12 cellular contexts compared by ENCODE assay signal in the genomic region with DNA sequence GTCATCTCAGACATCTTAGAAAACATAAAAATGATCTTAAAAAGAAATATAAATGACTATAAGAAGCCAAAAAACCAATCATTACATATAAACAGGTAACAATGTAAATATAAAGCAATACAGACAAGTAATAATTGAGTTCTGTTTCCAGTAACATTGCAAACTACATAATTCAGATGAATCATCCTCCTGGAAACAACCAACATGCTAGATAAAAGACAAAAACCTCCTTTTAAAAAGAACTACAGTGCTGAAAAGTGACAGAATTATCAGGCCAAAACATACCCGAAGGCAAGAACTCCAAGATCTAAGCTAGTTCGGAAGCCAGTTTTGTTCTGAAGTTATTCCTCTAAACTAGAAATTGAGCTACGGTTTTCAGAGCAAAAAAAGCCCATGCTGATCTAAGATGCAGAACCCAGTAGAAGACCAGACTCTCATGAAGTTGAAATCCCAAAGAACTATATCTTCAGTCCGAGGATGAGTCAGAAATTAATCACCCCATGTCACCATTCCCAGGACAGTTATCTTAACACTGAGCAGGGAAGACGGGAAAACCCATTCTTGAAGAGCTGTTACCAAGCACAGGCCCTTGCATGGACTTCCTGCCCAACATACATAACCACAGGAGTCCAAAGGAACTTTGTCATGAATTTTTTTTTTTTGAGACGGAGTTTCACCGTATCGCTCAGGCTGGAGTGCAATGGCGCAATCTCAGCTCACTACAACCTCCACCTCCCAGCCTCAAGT. TPM values are rescaled to one million over a fixed set of nuclear protein-coding genes. Genes with fewer than 3 reads are reported as not detected.
DNase-seq lines count a peak whose midpoint lies in the region; ATAC-seq and TF ChIP-seq lines count a peak whose summit lies in the region.
"Had no signal": no experiment of that assay in that cellular context is flagged by ENCODE, and none has a peak within 500 bp of the region (broad histone marks: within the 10 kb centered on the region; RNA-seq: fewer than 3 reads in every experiment).

No MANE protein-coding gene starts in this region.

- H3K4me3 ChIP-seq in AG09309 (ENCODE audit: control insufficient read depth, low read depth, low read length) (no peak overlapping the region), lung (no peak overlapping the region), spleen (no peak overlapping the region)

- H3K36me3 ChIP-seq in lung (ENCODE audit: control insufficient read depth in 2 of 2, insufficient read depth in 2 of 2, low read length in 2 of 2) (peaks cover 19 to 28% of the 10 kb centered on the region in 2 donors), spleen (peaks cover 0 to 97% (median 46%) of the 10 kb centered on the region in 6 donors)

- no peak for ATAC-seq in effector memory CD8-positive, alpha-beta T cell (replicated peaks)
- ATAC-seq in lung (ENCODE audit: insufficient read depth, low FRiP score) = peak; percentile 69
- no peak for ATAC-seq in GM18502 (IDR thresholded peaks at IDR 0.05; ENCODE audit: poor library complexity, unreplicated experiment)

- H3K4me1 Mint-ChIP-seq in effector memory CD8-positive, alpha-beta T cell (ENCODE audit: low read depth in 2 of 2) = peaks cover 0 to 14% of the 10 kb centered on the region in 2 donors

- peaks cover 0 to 3% of the 10 kb centered on the region in 2 donors for H3K4me1 ChIP-seq in lung (ENCODE audit: control insufficient read depth in 2 of 2, insufficient read depth in 2 of 2, low read length in 2 of 2)
- H3K4me1 ChIP-seq in spleen = no peaks in the 10 kb centered on the region

- TF ChIP-seq CTCF in AG09309 (IDR thresholded peaks at IDR 0.05; ENCODE audit: control insufficient read depth, insufficient read depth, low read depth, low read length, missing control alignments) (no peak), lung (IDR thresholded peaks at IDR 0.05; ENCODE audit: control extremely low read depth, extremely low read depth) (no peak), spleen (IDR thresholded peaks at IDR 0.05 in 8 of 11, conservative IDR thresholded peaks at IDR 0.05 in 3 of 11) (no peak)

- no peak overlapping the region for H3K4me3 Mint-ChIP-seq in effector memory CD8-positive, alpha-beta T cell
- H3K4me3 Mint-ChIP-seq: activated naive CD8-positive, alpha-beta T cell; CD4-positive, CD25-positive, alpha-beta regulatory T cell had no signal

- no peaks in the 10 kb centered on the region for H3K9me3 ChIP-seq in lung (ENCODE audit: control insufficient read depth in 2 of 2, insufficient read depth in 1 of 2, low read length in 1 of 2)
- no peaks in the 10 kb centered on the region for H3K9me3 ChIP-seq in spleen

- H3K27ac Mint-ChIP-seq in effector memory CD8-positive, alpha-beta T cell = peak overlapping the region; percentile 15 to 67

- peak; percentile 95 for DNase-seq in AG09309 (ENCODE audit: low read depth)
- DNase-seq in OCI-M1 (lab: John Stamatoyannopoulos, UW) = peak; percentile 32
- no peak for DNase-seq in effector memory CD8-positive, alpha-beta T cell
- no peak for DNase-seq in lung (ENCODE audit: low spot score)
- DNase-seq in GM19240 (ENCODE audit: insufficient read length, low spot score) = no peak
- no peak for DNase-seq in spleen
- DNase-seq in occipital lobe (lab: John Stamatoyannopoulos, UW) = no peak
- DNase-seq: CD4-positive, CD25-positive, alpha-beta regulatory T cell; glutamatergic neuron; NCI-H1105 had no signal

- intact Hi-C loops in spleen (cut with DNase I; ENCODE audit: low total_unique reads) = no loop called here

- TF ChIP-seq POLR2A in spleen (IDR thresholded peaks at IDR 0.05) = no peak

- 67 to 69% methylated on average over 9 of the region's 9 CpGs for WGBS in lung, 2 donors
- 73 to 89% (median 86%) methylated on average over 9 of the region's 9 CpGs for WGBS in spleen, 5 donors

- no peaks in the 10 kb centered on the region for H3K9me3 Mint-ChIP-seq in effector memory CD8-positive, alpha-beta T cell
- H3K9me3 Mint-ChIP-seq: CD4-positive, CD25-positive, alpha-beta regulatory T cell had no signal

- H3K27me3 Mint-ChIP-seq in effector memory CD8-positive, alpha-beta T cell = no peaks in the 10 kb centered on the region
- H3K27me3 Mint-ChIP-seq: activated naive CD8-positive, alpha-beta T cell; CD4-positive, CD25-positive, alpha-beta regulatory T cell had no signal

- H3K27me3 ChIP-seq in lung (ENCODE audit: control insufficient read depth, insufficient read depth) = no peaks in the 10 kb centered on the region
- H3K27me3 ChIP-seq in spleen (replicated peaks in 1 of 7) = no peaks in the 10 kb centered on the region

- peaks cover 29% of the 10 kb centered on the region for H3K36me3 Mint-ChIP-seq in effector memory CD8-positive, alpha-beta T cell (ENCODE audit: insufficient read depth)

- peak overlapping the region in 1 of 2 donors; percentile 66 for H3K27ac ChIP-seq in lung (ENCODE audit: low read depth in 1 of 2, low read length in 1 of 2)
- no peak overlapping the region for H3K27ac ChIP-seq in spleen

RNA-seq across cellular contexts. Expression of gene PGM3, which starts 9.8 kb away (rescaled TPM):
- total RNA-seq in lung = 10 to 100 TPM; 42.6 to 57.9 TPM
- 10 to 100 TPM; 10.0 to 18.0 TPM for polyA plus RNA-seq in lung
- total RNA-seq in spleen = 10 to 100 TPM; 13.2 to 32.9 (median 26.5) TPM
- 1 to 10 TPM; 3.5 to 4.7 (median 4.2) TPM for polyA plus RNA-seq in spleen
- 58.5 TPM for total RNA-seq in occipital lobe

RNA-seq across cellular contexts. Expression of gene RWDD2A, which starts 9.9 kb away (rescaled TPM):
- total RNA-seq in lung (1 to 10 TPM; 2.8 to 3.6 TPM), spleen (1 to 10 TPM; 1.9 to 4.2 (median 3.8) TPM), occipital lobe (9.4 TPM)
- polyA plus RNA-seq in lung (1 to 10 TPM; 1.8 to 2.5 TPM), spleen (1 to 10 TPM; 2.1 to 2.5 (median 2.1) TPM)

Comparison
In these comparisons a context has a peak if more than half of its experiments do, and no peak if none do; other contexts are left out.
1. DNase-seq: peak in AG09309 (single experiment) and OCI-M1 (single experiment); none in effector memory CD8-positive, alpha-beta T cell (0 of 3), lung (single experiment), GM19240 (single experiment), spleen (single experiment) and occipital lobe (single experiment).